In the genomic region with DNA sequence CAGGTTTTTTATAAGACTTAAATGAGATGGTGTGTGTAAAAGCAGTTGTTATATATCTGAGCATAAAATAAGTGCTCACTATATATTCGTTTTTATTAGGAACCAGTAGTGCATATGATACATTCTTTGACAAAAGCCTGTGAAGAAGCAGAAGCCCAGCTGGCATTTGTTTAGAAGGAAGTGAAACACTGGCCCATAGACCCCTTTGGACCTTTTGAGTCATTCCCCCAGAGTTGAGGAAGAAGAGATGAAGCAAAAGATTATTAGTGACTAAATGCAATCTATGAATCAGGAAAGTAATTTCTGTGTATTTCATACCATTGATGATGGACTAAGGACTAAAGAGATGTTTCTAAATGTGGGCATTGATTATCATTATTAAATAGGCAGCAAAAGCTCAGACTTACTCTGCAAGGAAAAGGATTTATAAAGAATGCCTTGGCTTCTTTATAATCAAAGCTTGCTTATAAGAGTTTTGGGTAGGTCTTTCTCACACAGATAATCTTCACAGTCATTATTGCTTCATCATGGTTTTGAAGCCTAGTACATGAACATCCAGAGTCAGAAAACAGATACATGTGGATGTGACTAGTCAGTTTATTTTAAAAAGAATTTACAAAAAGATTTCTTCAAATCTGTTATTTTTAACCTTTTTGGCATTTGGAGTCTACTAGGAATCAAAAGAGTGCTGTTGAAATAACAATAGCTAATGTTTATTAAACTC, we compare ENCODE assay signal across 12 cellular contexts. TPM values are rescaled to one million over a fixed set of nuclear protein-coding genes. Genes with fewer than 3 reads are reported as not detected.
DNase-seq lines count a peak whose midpoint lies in the region; ATAC-seq and TF ChIP-seq lines count a peak whose summit lies in the region.
"Had no signal": no experiment of that assay in that cellular context is flagged by ENCODE, and none has a peak within 500 bp of the region (broad histone marks: within the 10 kb centered on the region; RNA-seq: fewer than 3 reads in every experiment).

No MANE protein-coding gene starts in this region.

- no peaks in the 10 kb centered on the region for H3K36me3 ChIP-seq in testis (ENCODE audit: low read depth, missing control alignments)

- H3K4me3 Mint-ChIP-seq in CD14-positive monocyte = no peak overlapping the region
- H3K4me3 Mint-ChIP-seq in Calu3 (ENCODE audit: low read depth, unreplicated experiment) = no peak overlapping the region
- H3K4me3 Mint-ChIP-seq: activated naive CD4-positive, alpha-beta T cell treated with anti-CD3 and anti-CD28 coated beads for 36 hours; natural killer cell had no signal

- TF ChIP-seq POLR2A in NB4 (IDR thresholded peaks at IDR 0.05; ENCODE audit: extremely low read depth, insufficient read length) (no peak), testis (IDR thresholded peaks at IDR 0.05) (no peak)

- TF ChIP-seq CTCF in CD14-positive monocyte (IDR thresholded peaks at IDR 0.05) (no peak), NB4 (IDR thresholded peaks at IDR 0.05; ENCODE audit: low read depth, low read length) (no peak), testis (IDR thresholded peaks at IDR 0.05) (no peak), Calu3 (IDR thresholded peaks at IDR 0.05; ENCODE audit: unreplicated experiment) (no peak)

- H3K27me3 ChIP-seq in testis = no peaks in the 10 kb centered on the region

- WGBS in testis, 2 donors = 77 to 80% methylated on average over 1 of the region's 1 CpG

- H3K4me1 Mint-ChIP-seq in CD14-positive monocyte (peaks cover 48% of the 10 kb centered on the region), Calu3 (ENCODE audit: low read depth, unreplicated experiment) (peaks cover 39% of the 10 kb centered on the region)

- peak; percentile 39 for ATAC-seq in GM19397 (IDR thresholded peaks at IDR 0.05; ENCODE audit: unreplicated experiment)
- peak; percentile 50 for ATAC-seq in HG02973 (IDR thresholded peaks at IDR 0.05; ENCODE audit: unreplicated experiment)
- ATAC-seq: natural killer cell had no signal

- intact Hi-C loops in CD14-positive monocyte (cut with micrococcal nuclease) = loop anchor here in 1 of 2 donors (10.0 kb wide), 1 partner anchor 724 kb away; no protein-coding TSS in a partner anchor
- intact Hi-C loops in testis (cut with DNase I; ENCODE audit: low total_unique reads) = no loop called here
- intact Hi-C loops in Calu3 (cut with micrococcal nuclease; ENCODE audit: unreplicated experiment) = loop anchor here (2.0 kb wide), 1 partner anchor 16 kb away; a partner anchor contains a TSS

- peaks cover 3% of the 10 kb centered on the region for H3K4me1 ChIP-seq in testis

- H3K36me3 Mint-ChIP-seq in CD14-positive monocyte (no peaks in the 10 kb centered on the region), Calu3 (ENCODE audit: insufficient read depth, unreplicated experiment) (peaks cover 17% of the 10 kb centered on the region)
- H3K36me3 Mint-ChIP-seq: natural killer cell had no signal

- no peak overlapping the region for H3K27ac ChIP-seq in testis

- H3K27ac Mint-ChIP-seq in CD14-positive monocyte = peak overlapping the region in 6 of 7 donors; percentile 38 to 68 (median 44)
- H3K27ac Mint-ChIP-seq in Calu3 (ENCODE audit: unreplicated experiment) = no peak overlapping the region
- H3K27ac Mint-ChIP-seq: activated naive CD4-positive, alpha-beta T cell treated with anti-CD3 and anti-CD28 coated beads for 36 hours; natural killer cell had no signal

- no TSS peak for BruUV-seq in Calu3 (replicated peaks; lab: Mats Ljungman, UMichigan)

- CTCF ChIA-PET in Calu3 (lab: Charles Lee) = no interaction called here

- H3K9me3 ChIP-seq in testis = no peaks in the 10 kb centered on the region

- H3K4me3 ChIP-seq in NB4 (ENCODE audit: low read depth, low read length) (no peak overlapping the region), testis (no peak overlapping the region)

- peak; percentile 57 for DNase-seq in CD14-positive monocyte (ENCODE audit: low spot score)
- peak; percentile 60 for DNase-seq in NB4 (ENCODE audit: low read depth)
- no peak for DNase-seq in testis
- no peak for DNase-seq in iPS-NIHi11 (ENCODE audit: low spot score)
- no peak for DNase-seq in Calu3
- DNase-seq in activated effector memory CD4-positive, alpha-beta T cell treated with anti-CD3 and anti-CD28 coated beads, Interleukin-2, amount 50 U/mL, for 16 hours = no peak
- DNase-seq: activated naive CD4-positive, alpha-beta T cell treated with anti-CD3 and anti-CD28 coated beads for 36 hours; effector CD4-positive, alpha-beta T cell; natural killer cell; NCI-H446 treated with DMSO at 0.1 percent for 48 hours had no signal

- peaks cover 0 to 1% (median 0%) of the 10 kb centered on the region in 7 donors for H3K9me3 Mint-ChIP-seq in CD14-positive monocyte
- H3K9me3 Mint-ChIP-seq in Calu3 (ENCODE audit: low read depth, unreplicated experiment) = no peaks in the 10 kb centered on the region
- H3K9me3 Mint-ChIP-seq: activated naive CD4-positive, alpha-beta T cell treated with anti-CD3 and anti-CD28 coated beads for 36 hours; natural killer cell had no signal

- H3K27me3 Mint-ChIP-seq in CD14-positive monocyte (ENCODE audit: low read depth in 3 of 3) (no peaks in the 10 kb centered on the region), Calu3 (ENCODE audit: unreplicated experiment) (no peaks in the 10 kb centered on the region)

RNA-seq across cellular contexts. Expression of a gene that starts 16.9 kb away (rescaled TPM):
- polyA plus RNA-seq in CD14-positive monocyte (10 to 100 TPM in 1 of 2 donors, 1 to 10 TPM in 1; 6.2 to 14.7 TPM), testis (ENCODE audit: insufficient read depth, low read depth, low replicate concordance) (17.5 TPM)
- total RNA-seq in testis (10 to 100 TPM; 39.8 to 40.4 TPM), Calu3 (2022) (28.2 and 32.9 TPM in 2 replicates)

Comparison
In these comparisons a context has a peak if more than half of its experiments do, and no peak if none do; other contexts are left out.
1. DNase-seq: peak in CD14-positive monocyte (single experiment) and NB4 (single experiment); none in testis (single experiment), iPS-NIHi11 (single experiment), Calu3 (single experiment) and activated effector memory CD4-positive, alpha-beta T cell treated with anti-CD3 and anti-CD28 coated beads, Interleukin-2, amount 50 U/mL, for 16 hours (single experiment).